21 cellular contexts compared by ENCODE assay signal in genomic region chr1:181015258-181015630, GRCh38. TPM values are rescaled to one million over a fixed set of nuclear protein-coding genes. Genes with fewer than 3 reads are reported as not detected.
DNase-seq lines count a peak whose midpoint lies in the region; ATAC-seq, FAIRE-seq and TF ChIP-seq lines count a peak whose summit lies in the region.
"Had no signal": no experiment of that assay in that cellular context is flagged by ENCODE, and none has a peak within 500 bp of the region (broad histone marks: within the 10 kb centered on the region; RNA-seq: fewer than 3 reads in every experiment).

No MANE protein-coding gene starts in this region.

- peak overlapping the region; percentile 54 for H3K27ac ChIP-seq in GM12878 (ENCODE audit: control insufficient read depth, insufficient read depth)
- H3K27ac ChIP-seq: brain microvascular endothelial cell, gastrocnemius medialis had no signal

- CTCF ChIA-PET in GM12878 (lab: Yijun Ruan, JAX): interaction anchor here (0.8 to 2.7 kb wide), 4 partner anchors 11 to 127 kb away, joined by 3 to 11 read pairs (median 8); no protein-coding TSS in a partner anchor

- H3K4me3 Mint-ChIP-seq in osteocyte (ENCODE audit: unreplicated experiment): no peak overlapping the region
- H3K4me3 Mint-ChIP-seq: H9 had no signal

- peaks cover 4% of the 10 kb centered on the region for H3K36me3 Mint-ChIP-seq in osteocyte (ENCODE audit: unreplicated experiment)

- H3K27me3 Mint-ChIP-seq in osteocyte (ENCODE audit: unreplicated experiment): no peaks in the 10 kb centered on the region

- H3K4me1 ChIP-seq in GM12878 (ENCODE audit: control insufficient read depth, insufficient read depth, low read length): peaks cover 46% of the 10 kb centered on the region

- DNase-seq in NCI-H82 treated with DMSO at 0.1 percent for 48 hours (lab: John Stamatoyannopoulos, UW; ENCODE audit: unreplicated experiment): peak; percentile 29
- DNase-seq in GM12878 (ENCODE audit: low read depth, low spot score): no peak
- DNase-seq in pons (ENCODE audit: low spot score): peak; percentile 20
- no peak for DNase-seq in NAMALWA (ENCODE audit: low spot score)
- DNase-seq in osteocyte (ENCODE audit: extremely low spot score, unreplicated experiment): no peak
- DNase-seq: brain microvascular endothelial cell; DMS 273 treated with DMSO at 0.1 percent for 48 hours; gastrocnemius medialis; H9; left ventricle myocardium superior; NCI-H2107; NCI-H526; posterior cingulate gyrus; stimulated activated CD4-positive, alpha-beta T cell treated with anti-CD3 and anti-CD28 coated beads, Interleukin-4, amount 100 ng/mL, for 1 hour had no signal

- SMC1A ChIA-PET in GM12878 (lab: Charles Lee; ENCODE audit: uncharacterized antibody, unreplicated experiment): interaction anchor here (0.9 to 2.0 kb wide), 8 partner anchors 18 to 126 kb away, joined by 3 to 9 read pairs (median 4); no protein-coding TSS in a partner anchor

- peaks cover 90% of the 10 kb centered on the region for H3K79me2 ChIP-seq in GM12878 (ENCODE audit: control insufficient read depth, insufficient read depth, low read length)

- H3K4me1 Mint-ChIP-seq in osteocyte (ENCODE audit: unreplicated experiment): peaks cover 47% of the 10 kb centered on the region

- H3K4me3 ChIP-seq in GM12878: peak overlapping the region; percentile 6; the same call in 1 of the 2 replicates
- H3K4me3 ChIP-seq: gastrocnemius medialis had no signal

- no TSS peak for BruUV-seq in GM12878 (replicated peaks; lab: Mats Ljungman, UMichigan)

- intact Hi-C loops in GM12878 (cut with micrococcal nuclease; ENCODE audit: unreplicated experiment): no loop called here

- H2AFZ ChIP-seq in GM12878 (ENCODE audit: control insufficient read depth, low read depth, low read length): no peak overlapping the region

- H3K9ac ChIP-seq in GM12878 (ENCODE audit: control insufficient read depth, insufficient read depth, low read length): no peak overlapping the region

- ATAC-seq in GM21576 (IDR thresholded peaks at IDR 0.05; ENCODE audit: unreplicated experiment) (peak; percentile 4), GM12878 (peak; percentile 11), HG02852 (IDR thresholded peaks at IDR 0.05; ENCODE audit: unreplicated experiment) (no peak), HG02970 (IDR thresholded peaks at IDR 0.05; ENCODE audit: low FRiP score, unreplicated experiment) (no peak)
- ATAC-seq: gastrocnemius medialis, left ventricle myocardium superior, SK-N-SH treated with all-trans-retinoic acid at 6 μM for 48 hours had no signal

- no peaks in the 10 kb centered on the region; a peak in 3 of 4 replicates for H3K36me3 ChIP-seq in GM12878 (ENCODE audit: control insufficient read depth in 2 of 2, insufficient read depth in 2 of 2, low read length in 1 of 2)
- H3K36me3 ChIP-seq: brain microvascular endothelial cell, gastrocnemius medialis had no signal

- no peak for TF ChIP-seq RAD21 in GM12878 (IDR thresholded peaks at IDR 0.05; ENCODE audit: insufficient read depth, low read depth, low read length)

- RAD21 ChIA-PET in GM12878 (lab: Charles Lee; ENCODE audit: unreplicated experiment): no interaction called here

- H4K20me1 ChIP-seq in GM12878 (ENCODE audit: control insufficient read depth, insufficient read depth): no peaks in the 10 kb centered on the region

- H3K9me3 Mint-ChIP-seq in osteocyte (ENCODE audit: unreplicated experiment): no peaks in the 10 kb centered on the region
- H3K9me3 Mint-ChIP-seq: activated naive CD4-positive, alpha-beta T cell treated with anti-CD3 and anti-CD28 coated beads, Interleukin-2, amount 50 U/mL, for 72 hours; H9 had no signal

- POLR2A ChIA-PET in GM12878 (lab: Charles Lee): interaction anchor here (0.6 to 1.8 kb wide), 6 partner anchors 17 to 308 kb away, joined by 3 to 4 read pairs (median 3); no protein-coding TSS in a partner anchor

- no peak for TF ChIP-seq CTCF in GM12878 (IDR thresholded peaks at IDR 0.05 in 2 of 3, conservative IDR thresholded peaks at IDR 0.05 in 1 of 3; ENCODE audit: control insufficient read depth in 2 of 3, extremely low read depth in 1 of 3, insufficient read depth in 1 of 3, low read depth in 3 of 3, low read length in 3 of 3)
- no peak for TF ChIP-seq CTCF in osteocyte (IDR thresholded peaks at IDR 0.05)

- no peak for FAIRE-seq in GM12878 (lab: Jason Lieb, UNC)
- FAIRE-seq: endothelial cell of umbilical vein, RCC 7860 had no signal

- H3K9me3 ChIP-seq in GM12878 (replicated peaks; ENCODE audit: control insufficient read depth, insufficient read depth, low read length): no peaks in the 10 kb centered on the region; the same call in 2 of the 3 replicates
- H3K9me3 ChIP-seq: gastrocnemius medialis had no signal

- H3K4me2 ChIP-seq in GM12878 (ENCODE audit: control insufficient read depth, insufficient read depth): peak overlapping the region; percentile 53

- H3K27me3 ChIP-seq in GM12878 (replicated peaks in 1 of 2; ENCODE audit: control insufficient read depth in 2 of 2, insufficient read depth in 2 of 2, low read length in 1 of 2): no peaks in the 10 kb centered on the region
- H3K27me3 ChIP-seq: brain microvascular endothelial cell, gastrocnemius medialis had no signal

- TF ChIP-seq POLR2A in GM12878 (IDR thresholded peaks at IDR 0.05; ENCODE audit: low read depth, low read length): no peak

- in situ Hi-C loops in GM12878 (cut with MboI): no loop called here

- no peak overlapping the region for H3K27ac Mint-ChIP-seq in osteocyte (ENCODE audit: unreplicated experiment)
- H3K27ac Mint-ChIP-seq: activated naive CD4-positive, alpha-beta T cell treated with anti-CD3 and anti-CD28 coated beads, Interleukin-2, amount 50 U/mL, for 72 hours; H9 had no signal

- no peak for TF ChIP-seq EP300 in GM12878 (IDR thresholded peaks at IDR 0.05; ENCODE audit: borderline replicate concordance in 1 of 2, control insufficient read depth in 1 of 2, low read depth in 2 of 2, low read length in 2 of 2)

TF ChIP-seq in GM12878, 131 proteins besides CTCF, POLR2A, EP300 and RAD21:
- no peak for TF ChIP-seq MXI1 (IDR thresholded peaks at IDR 0.05; ENCODE audit: low read depth, low read length)
- TF ChIP-seq SREBF2 (IDR thresholded peaks at IDR 0.05; ENCODE audit: low read length): no peak
- peak in 1 of 2 experiments; percentile 8; a peak in 1 of 4 replicates for TF ChIP-seq IKZF2 (IDR thresholded peaks at IDR 0.05)

RNA-seq across cellular contexts. Expression of gene STX6, which starts 7.4 kb away (rescaled TPM):
- 86.2 and 87.2 TPM in 2 replicates for total RNA-seq in GM12878 (2013; cell fraction: nucleolus; rRNA removed)
- 21.5 and 24.1 TPM in 2 replicates for total RNA-seq in GM12878 (2014; rRNA removed)
- total RNA-seq in GM12878 (2014; rRNA removed; fragmentation: Illumina TruSeq; extraction: Trizol): 18.7 and 20.3 TPM in 2 replicates
- 18.9 and 19.3 TPM in 2 replicates for total RNA-seq in GM12878 (2021)
- polyA plus RNA-seq in GM12878 (2011; ENCODE audit: low read depth): 6.6 TPM
- 33.6 and 36.3 TPM in 2 replicates for polyA plus RNA-seq in GM12878 (2011; rRNA removed)
- polyA plus RNA-seq in GM12878 (2011; cell fraction: cytosol; rRNA removed): 23.3 and 24.8 TPM in 2 replicates
- polyA plus RNA-seq in GM12878 (2011; cell fraction: nucleus; rRNA removed): 19.2 and 20.8 TPM in 2 replicates
- polyA plus RNA-seq in GM12878 (2012): 9.8 and 13.8 TPM in 2 replicates
- polyA plus RNA-seq in GM12878 (2014; fragmentation: Illumina TruSeq; extraction: Trizol): 17.2 and 19.6 TPM in 2 replicates
- 1 to 10 TPM; 4.7 to 6.2 TPM for polyA plus RNA-seq in GM12878 (2014; fragmentation: Nextera tagmentation; extraction: Ambion mirVana)
- polyA plus RNA-seq in GM12878 (2014; rRNA removed): 16.7 and 16.9 TPM in 2 replicates
- 10 to 100 TPM; 13.3 to 15.5 TPM for polyA plus RNA-seq in GM12878 (2016; fragmentation: Nextera tagmentation; extraction: Ambion mirVana)
- polyA minus RNA-seq in GM12878 (2011; rRNA and poly(A)+ RNA removed): 44.5 and 47.5 TPM in 2 replicates
- 12.0 and 14.5 TPM in 2 replicates for polyA minus RNA-seq in GM12878 (2011; cell fraction: cytosol; rRNA and poly(A)+ RNA removed)
- 21.5 and 32.9 TPM in 2 replicates for polyA minus RNA-seq in GM12878 (2011; cell fraction: nucleus; rRNA and poly(A)+ RNA removed)
- total RNA-seq in osteocyte: 25.6 and 25.8 TPM in 2 replicates

RNA-seq across cellular contexts. Expression of gene MR1, which starts 18.5 kb away (rescaled TPM):
- total RNA-seq in GM12878 (2013; cell fraction: nucleolus; rRNA removed): 81.0 and 93.9 TPM in 2 replicates
- 29.5 and 30.4 TPM in 2 replicates for total RNA-seq in GM12878 (2014; rRNA removed)
- total RNA-seq in GM12878 (2014; rRNA removed; fragmentation: Illumina TruSeq; extraction: Trizol): 32.2 and 32.3 TPM in 2 replicates
- 26.3 and 29.0 TPM in 2 replicates for total RNA-seq in GM12878 (2021)
- polyA plus RNA-seq in GM12878 (2011; ENCODE audit: low read depth): 21.6 TPM
- polyA plus RNA-seq in GM12878 (2011; rRNA removed): 65.9 and 71.7 TPM in 2 replicates
- 42.6 and 46.8 TPM in 2 replicates for polyA plus RNA-seq in GM12878 (2011; cell fraction: cytosol; rRNA removed)
- polyA plus RNA-seq in GM12878 (2011; cell fraction: nucleus; rRNA removed): 23.1 and 25.8 TPM in 2 replicates
- 20.0 and 23.8 TPM in 2 replicates for polyA plus RNA-seq in GM12878 (2012)
- 40.0 and 42.3 TPM in 2 replicates for polyA plus RNA-seq in GM12878 (2014; fragmentation: Illumina TruSeq; extraction: Trizol)
- 10 to 100 TPM; 24.7 to 28.5 TPM for polyA plus RNA-seq in GM12878 (2014; fragmentation: Nextera tagmentation; extraction: Ambion mirVana)
- polyA plus RNA-seq in GM12878 (2014; rRNA removed): 24.3 and 29.2 TPM in 2 replicates
- 10 to 100 TPM; 35.7 to 36.4 TPM for polyA plus RNA-seq in GM12878 (2016; fragmentation: Nextera tagmentation; extraction: Ambion mirVana)
- 47.7 and 66.8 TPM in 2 replicates for polyA minus RNA-seq in GM12878 (2011; rRNA and poly(A)+ RNA removed)
- polyA minus RNA-seq in GM12878 (2011; cell fraction: cytosol; rRNA and poly(A)+ RNA removed): 9.9 and 15.5 TPM in 2 replicates
- polyA minus RNA-seq in GM12878 (2011; cell fraction: nucleus; rRNA and poly(A)+ RNA removed): 23.2 and 32.4 TPM in 2 replicates
- total RNA-seq in osteocyte: 3.7 and 4.3 TPM in 2 replicates

Comparison
In these comparisons a context has a peak if more than half of its experiments do, and no peak if none do; other contexts are left out.
1. ATAC-seq: peak in GM21576 (single experiment) and GM12878 (single experiment); none in HG02852 (single experiment) and HG02970 (single experiment).
2. DNase-seq: peak in NCI-H82 treated with DMSO at 0.1 percent for 48 hours (single experiment) and pons (single experiment); none in GM12878 (single experiment), NAMALWA (single experiment) and osteocyte (single experiment).